33 cellular contexts compared by ENCODE assay signal in genomic region chr2:46444732-46445131, GRCh38. TPM values are rescaled to one million over a fixed set of nuclear protein-coding genes. Genes with fewer than 3 reads are reported as not detected.
"Had no signal": no experiment of that assay in that cellular context is flagged by ENCODE, and none has a peak within 500 bp of the region (broad histone marks: within the 10 kb centered on the region; RNA-seq: fewer than 3 reads in every experiment).

No MANE protein-coding gene starts in this region.

- H3K27ac ChIP-seq: stomach, suprapubic skin, testis, thoracic aorta, thyroid gland, tibial artery, transverse colon, upper lobe of left lung, upper lobe of right lung, uterus, vagina had no signal

- H3K4me3 Mint-ChIP-seq: stimulated activated effector memory CD8-positive, alpha-beta T cell treated with anti-CD3 and anti-CD28 coated beads, Interleukin-12 subunit alpha, Interleukin-12 subunit beta, amount 100 ng/mL, for 72 hours; stimulated activated memory B cell treated with anti-CD40 and anti-IgM and Interleukin-4, amounts not matched to agents 10 μg/mL and 1 μg/mL and 100 μg/mL, for 72 hours; stimulated activated naive B cell treated with anti-CD40 and anti-IgM and Interleukin-4, amounts not matched to agents 10 μg/mL and 1 μg/mL and 100 μg/mL, for 72 hours; stimulated activated naive CD8-positive, alpha-beta T cell treated with anti-CD3 and anti-CD28 coated beads, Interleukin-15, amount 100 ng/mL, for 72 hours; stimulated activated naive CD8-positive, alpha-beta T cell treated with anti-CD3 and anti-CD28 coated beads, Interleukin-15, Interleukin-2, amounts not matched to agents 100 ng/mL and 50 ng/mL, for 24 hours; type B pancreatic cell had no signal

- H3K36me3 Mint-ChIP-seq: stimulated activated effector memory CD8-positive, alpha-beta T cell treated with anti-CD3 and anti-CD28 coated beads, Interleukin-12 subunit alpha, Interleukin-12 subunit beta, amount 100 ng/mL, for 72 hours; stimulated activated naive B cell treated with anti-CD40 and anti-IgM and Interleukin-4, amounts not matched to agents 10 μg/mL and 1 μg/mL and 100 μg/mL, for 72 hours; type B pancreatic cell had no signal

- ATAC-seq: stimulated activated effector memory CD8-positive, alpha-beta T cell treated with anti-CD3 and anti-CD28 coated beads, Interleukin-12 subunit alpha, Interleukin-12 subunit beta, amount 100 ng/mL, for 72 hours; stimulated activated memory B cell treated with anti-CD40 and anti-IgM and Interleukin-4, amounts not matched to agents 10 μg/mL and 1 μg/mL and 100 μg/mL, for 72 hours; stimulated activated naive B cell treated with anti-CD40 and anti-IgM and Interleukin-4, amounts not matched to agents 10 μg/mL and 1 μg/mL and 100 μg/mL, for 72 hours; stimulated activated naive CD8-positive, alpha-beta T cell treated with anti-CD3 and anti-CD28 coated beads, Interleukin-15, amount 100 ng/mL, for 72 hours; stimulated activated naive CD8-positive, alpha-beta T cell treated with anti-CD3 and anti-CD28 coated beads, Interleukin-15, Interleukin-2, amounts not matched to agents 100 U/mL and 50 U/mL, for 24 hours; upper lobe of right lung had no signal

- H3K4me3 ChIP-seq: stomach, suprapubic skin, testis, thoracic aorta, thyroid gland, tibial artery, transverse colon, upper lobe of left lung, upper lobe of right lung, uterus, vagina had no signal

- FAIRE-seq: urothelium cell line had no signal

- DNase-seq: stimulated activated CD4-positive, alpha-beta T cell treated with anti-CD3 and anti-CD28 coated beads, Interleukin-2, amount 100 ng/mL, for 48 hours; stimulated activated CD4-positive, alpha-beta T cell treated with anti-CD3 and anti-CD28 coated beads, Interleukin-4, amount 100 ng/mL, for 1 hour; stimulated activated CD4-positive, alpha-beta T cell treated with anti-CD3 and anti-CD28 coated beads, Interleukin-4, amount 100 ng/mL, for 24 hours; stimulated activated CD4-positive, alpha-beta T cell treated with anti-CD3 and anti-CD28 coated beads, Interleukin-4, amount 100 ng/mL, for 4 hours; stimulated activated CD8-positive, alpha-beta memory T cell treated with anti-CD3 and anti-CD28 coated beads, Interleukin-4, amount 100 ng/mL, for 48 hours; stimulated activated naive B cell treated with anti-CD40 and anti-IgM and Interleukin-4, amounts not matched to agents 10 μg/mL and 1 μg/mL and 100 μg/mL, for 72 hours; stimulated activated naive CD4-positive, alpha-beta T cell; stimulated activated naive CD4-positive, alpha-beta T cell treated with Interleukin-2 at 50 U/mL for 16 hours; stimulated activated naive CD8-positive, alpha-beta T cell treated with anti-CD3 and anti-CD28 coated beads, Interleukin-15, amount 100 ng/mL, for 72 hours; stimulated activated naive CD8-positive, alpha-beta T cell treated with anti-CD3 and anti-CD28 coated beads, Interleukin-15, Interleukin-2, amounts not matched to agents 100 U/mL and 50 U/mL, for 24 hours; stomach; substantia nigra; testis; thyroid gland; tibial artery; transverse colon; trophoblast cell; upper lobe of left lung; upper lobe of right lung; uterus had no signal

- H3K9me3 Mint-ChIP-seq: type B pancreatic cell had no signal

- H3K27me3 ChIP-seq: stomach, suprapubic skin, testis, thyroid gland, tibial artery, transverse colon, upper lobe of left lung, upper lobe of right lung, uterus, vagina had no signal

- H3K36me3 ChIP-seq: stomach, suprapubic skin, thoracic aorta, thyroid gland, tibial artery, transverse colon, upper lobe of left lung, upper lobe of right lung, uterus, vagina had no signal

- H3K27ac Mint-ChIP-seq: stimulated activated effector memory CD8-positive, alpha-beta T cell treated with anti-CD3 and anti-CD28 coated beads, Interleukin-12 subunit alpha, Interleukin-12 subunit beta, amount 100 ng/mL, for 72 hours; stimulated activated memory B cell treated with anti-CD40 and anti-IgM and Interleukin-4, amounts not matched to agents 10 μg/mL and 1 μg/mL and 100 μg/mL, for 72 hours; stimulated activated naive B cell treated with anti-CD40 and anti-IgM and Interleukin-4, amounts not matched to agents 10 μg/mL and 1 μg/mL and 100 μg/mL, for 72 hours; stimulated activated naive CD8-positive, alpha-beta T cell treated with anti-CD3 and anti-CD28 coated beads, Interleukin-15, amount 100 ng/mL, for 72 hours; stimulated activated naive CD8-positive, alpha-beta T cell treated with anti-CD3 and anti-CD28 coated beads, Interleukin-15, Interleukin-2, amounts not matched to agents 100 ng/mL and 50 ng/mL, for 24 hours; type B pancreatic cell had no signal

- H3K4me1 ChIP-seq: suprapubic skin, testis, thyroid gland, tibial artery, transverse colon, upper lobe of left lung, upper lobe of right lung, uterus, vagina had no signal

- H3K27me3 Mint-ChIP-seq: stimulated activated naive CD8-positive, alpha-beta T cell treated with anti-CD3 and anti-CD28 coated beads, Interleukin-15, amount 100 ng/mL, for 72 hours; type B pancreatic cell had no signal

- H3K4me1 Mint-ChIP-seq: stimulated activated memory B cell treated with anti-CD40 and anti-IgM and Interleukin-4, amounts not matched to agents 10 μg/mL and 1 μg/mL and 100 μg/mL, for 72 hours; stimulated activated naive B cell treated with anti-CD40 and anti-IgM and Interleukin-4, amounts not matched to agents 10 μg/mL and 1 μg/mL and 100 μg/mL, for 72 hours had no signal

- H3K9me3 ChIP-seq: testis, thyroid gland, upper lobe of right lung, uterus, vagina had no signal

RNA-seq across cellular contexts. Expression of gene TMEM247, which starts 34.6 kb away (rescaled TPM):
- total RNA-seq: stomach, subcutaneous adipose tissue, suprapubic skin, temporal lobe, thoracic aorta, thyroid gland, transverse colon, upper lobe of left lung, upper lobe of right lung, ureter, urinary bladder, uterus, vagina had no signal
- polyA plus RNA-seq: stomach, thymus, urinary bladder had no signal
